29 cellular contexts compared by ENCODE assay signal in the genomic region with DNA sequence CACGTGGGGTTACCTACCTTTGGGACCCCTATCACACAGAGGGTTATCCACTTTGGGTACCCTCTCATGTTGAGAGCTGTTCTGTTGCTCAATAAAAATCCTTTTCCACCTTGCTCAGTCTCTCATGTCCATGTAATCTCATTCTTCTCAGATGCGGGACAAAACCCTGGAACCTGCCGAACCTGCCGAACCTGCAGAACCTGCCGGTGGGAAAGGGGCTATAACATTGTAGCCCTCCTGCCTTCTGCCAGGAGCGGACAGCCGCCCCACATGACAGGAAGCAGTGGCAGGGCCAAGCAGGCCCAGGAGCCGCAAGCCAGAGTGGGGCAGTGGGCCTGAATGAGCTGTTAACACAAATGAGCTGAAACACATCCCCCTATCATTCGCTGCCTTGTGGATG.
"Had no signal": no experiment of that assay in that cellular context is flagged by ENCODE, and none has a peak within 500 bp of the region (broad histone marks: within the 10 kb centered on the region; RNA-seq: fewer than 3 reads in every experiment).

No MANE protein-coding gene starts in this region.

- DNase-seq: activated CD4-positive, alpha-beta T cell treated with anti-CD3 and anti-CD28 coated beads, Interleukin-2, amount 10 ng/mL, durations not matched to agents 7 days and 5 days; activated CD4-positive, alpha-beta T cell treated with anti-CD3 and anti-CD28 coated beads, Interleukin-2, amount 50 U/mL, for 48 hours; activated CD4-positive, CD25-positive, alpha-beta regulatory T cell; activated CD8-positive, alpha-beta memory T cell treated with anti-CD3 and anti-CD28 coated beads for 24 hours; activated CD8-positive, alpha-beta memory T cell treated with anti-CD3 and anti-CD28 coated beads, Interleukin-2, amount 10 ng/mL, durations not matched to agents 7 days and 5 days; activated CD8-positive, alpha-beta memory T cell treated with anti-CD3 and anti-CD28 coated beads, Interleukin-2, amount 50 U/mL, for 48 hours; activated gamma-delta T cell treated with Interleukin-2 at 50 U/mL for 16 hours; activated naive CD4-positive, alpha-beta T cell treated with anti-CD3 and anti-CD28 coated beads for 36 hours; adrenal gland; body of pancreas; Karpas-422; KBM-7; MG63; NCI-H1048; NCI-H1105 treated with DMSO at 0.1 percent for 48 hours; NCI-H1436; NCI-H1694; NCI-H1930; NCI-H2081 treated with DMSO at 0.1 percent for 48 hours; NCI-H345; NCI-H524 treated with DMSO at 0.1 percent for 48 hours; NK-92 treated with Interleukin-12 subunit alpha and Interleukin-12 subunit beta, amount 100 ng/mL, for 24 hours; PC-3; SIG-M5; T1000; WERI-Rb-1 had no signal

- H3K4me3 ChIP-seq: adrenal gland, body of pancreas, breast epithelium, MG63 had no signal

- H3K36me3 ChIP-seq: breast epithelium had no signal

- H3K4me3 Mint-ChIP-seq: activated CD4-positive, alpha-beta T cell treated with anti-CD3 and anti-CD28 coated beads, Interleukin-2, amount 10 ng/mL, durations not matched to agents 7 days and 5 days; activated CD8-positive, alpha-beta memory T cell treated with anti-CD3 and anti-CD28 coated beads, Interleukin-2, amount 10 ng/mL, durations not matched to agents 7 days and 5 days; activated naive CD4-positive, alpha-beta T cell treated with anti-CD3 and anti-CD28 coated beads for 36 hours had no signal

- H3K27me3 Mint-ChIP-seq: activated CD4-positive, alpha-beta T cell treated with anti-CD3 and anti-CD28 coated beads, Interleukin-2, amount 10 ng/mL, durations not matched to agents 7 days and 5 days; activated CD8-positive, alpha-beta memory T cell treated with anti-CD3 and anti-CD28 coated beads, Interleukin-2, amount 10 ng/mL, durations not matched to agents 7 days and 5 days had no signal

- H3K9me3 ChIP-seq: adrenal gland, body of pancreas had no signal

- H3K27ac Mint-ChIP-seq: activated CD4-positive, alpha-beta T cell treated with anti-CD3 and anti-CD28 coated beads, Interleukin-2, amount 10 ng/mL, durations not matched to agents 7 days and 5 days; activated CD8-positive, alpha-beta memory T cell treated with anti-CD3 and anti-CD28 coated beads, Interleukin-2, amount 10 ng/mL, durations not matched to agents 7 days and 5 days; activated naive CD4-positive, alpha-beta T cell treated with anti-CD3 and anti-CD28 coated beads for 36 hours had no signal

- H3K4me1 ChIP-seq: adrenal gland, body of pancreas, breast epithelium had no signal

- H3K27ac ChIP-seq: adrenal gland, body of pancreas, breast epithelium, RWPE1, WERI-Rb-1 had no signal

- ATAC-seq: activated CD8-positive, alpha-beta memory T cell treated with anti-CD3 and anti-CD28 coated beads, Interleukin-2, amount 10 ng/mL, durations not matched to agents 7 days and 5 days; body of pancreas; PC-3; Right ventricle myocardium inferior had no signal

- H3K27me3 ChIP-seq: adrenal gland, body of pancreas, breast epithelium, MG63 had no signal
